ENCODE assay signal across 1 cellular context in the genomic region with DNA sequence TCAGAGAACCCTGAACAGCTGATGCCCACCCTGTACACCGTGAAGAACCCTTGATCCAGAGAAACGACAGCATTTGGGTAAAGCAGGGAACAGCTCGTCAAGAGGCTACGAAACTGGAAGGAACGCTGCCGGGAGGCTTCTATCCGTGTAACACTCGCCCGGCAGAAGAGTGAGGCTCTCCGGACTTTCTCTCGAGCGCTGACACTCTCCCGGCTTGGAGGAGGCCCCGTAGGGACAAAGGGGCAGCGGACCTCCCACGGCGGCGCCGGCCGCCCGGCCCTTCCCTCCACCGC.
TF ChIP-seq lines count a peak whose summit lies in the region.

No MANE protein-coding gene starts in this region.

TF ChIP-seq in GM12878, 131 proteins besides CTCF, POLR2A, EP300 and RAD21:
- TF ChIP-seq ATF7 (IDR thresholded peaks at IDR 0.05; ENCODE audit: low read depth), result no peak
- TF ChIP-seq POLR2AphosphoS5 (IDR thresholded peaks at IDR 0.05; ENCODE audit: low read length), result 0 out of 2 replicates have a peak, but pooled peaks have one; percentile 18
- TF ChIP-seq PAX5 (IDR thresholded peaks at IDR 0.05; ENCODE audit: borderline replicate concordance, low read depth, low read length), result no peak
- TF ChIP-seq RCOR1 (conservative IDR thresholded peaks at IDR 0.05; ENCODE audit: low read depth, low read length), result no peak
- no peak for TF ChIP-seq PML (IDR thresholded peaks at IDR 0.05; ENCODE audit: low read length)
